Comparison of ENCODE assay signal across 9 cellular contexts in genomic region chrX:139734996-139735395, GRCh38. TPM values are rescaled to one million over a fixed set of nuclear protein-coding genes. Genes with fewer than 3 reads are reported as not detected.
"Had no signal": no experiment of that assay in that cellular context is flagged by ENCODE, and none has a peak within 500 bp of the region (broad histone marks: within the 10 kb centered on the region; RNA-seq: fewer than 3 reads in every experiment).

No MANE protein-coding gene starts in this region.

- H3K4me3 ChIP-seq: GM23338 had no signal

- H3K9me3 Mint-ChIP-seq: GM23338, HFFc6, IgD-negative memory B cell had no signal

- H3K4me3 Mint-ChIP-seq: GM23338, H9, HFFc6, IgD-negative memory B cell had no signal

- H2AFZ ChIP-seq: GM23338 had no signal

- H3K4me2 ChIP-seq: GM23338 had no signal

- DNase-seq: H9, HCEC 1CT, HFFc6 had no signal

- H3K27me3 Mint-ChIP-seq: IgD-negative memory B cell had no signal

- FAIRE-seq: H1, H54, HepG2 had no signal

- H3K27ac Mint-ChIP-seq: GM23338, H9, HFFc6, IgD-negative memory B cell had no signal

- H3K4me1 Mint-ChIP-seq: GM23338, IgD-negative memory B cell had no signal

- H3K27ac ChIP-seq: HL-60 had no signal

- ATAC-seq: GM23338, HepG2 had no signal

RNA-seq across cellular contexts. Expression of gene MCF2, which starts 27.0 kb away (rescaled TPM):
- total RNA-seq: HepG2 had no signal
- polyA plus RNA-seq: IgD-negative memory B cell had no signal
